ENCODE assay signal across 9 cellular contexts in genomic region chr5:176817369-176817841, GRCh38. TPM values are rescaled to one million over a fixed set of nuclear protein-coding genes. Genes with fewer than 3 reads are reported as not detected.
DNase-seq lines count a peak whose midpoint lies in the region; ATAC-seq and TF ChIP-seq lines count a peak whose summit lies in the region.
"Had no signal": no experiment of that assay in that cellular context is flagged by ENCODE, and none has a peak within 500 bp of the region (broad histone marks: within the 10 kb centered on the region; RNA-seq: fewer than 3 reads in every experiment).

No MANE protein-coding gene starts in this region.

- H3K27me3 ChIP-seq in right atrium auricular region, result peaks cover 0 to 34% of the 10 kb centered on the region in 2 donors
- peaks cover 51% of the 10 kb centered on the region for H3K27me3 ChIP-seq in hepatocyte
- H3K27me3 ChIP-seq in tibial artery, result peaks cover 4 to 93% of the 10 kb centered on the region in 2 donors

- TF ChIP-seq CTCF in right atrium auricular region (IDR thresholded peaks at IDR 0.05), result no peak
- no peak for TF ChIP-seq CTCF in hepatocyte (IDR thresholded peaks at IDR 0.05; ENCODE audit: poor library complexity)
- TF ChIP-seq CTCF in tibial artery (IDR thresholded peaks at IDR 0.05), result no peak

- peak; percentile 25 for DNase-seq in Right ventricle myocardium inferior (ENCODE audit: missing footprints)
- DNase-seq in right atrium auricular region (ENCODE audit: low spot score), result no peak
- DNase-seq in NCI-H526 treated with DMSO at 0.1 percent for 48 hours (lab: John Stamatoyannopoulos, UW), result peak; percentile 10
- DNase-seq in hepatocyte (ENCODE audit: low spot score), result peak; percentile 64
- DNase-seq in tibial artery, result no peak
- DNase-seq in epidermal melanocyte (ENCODE audit: insufficient read length, low spot score), result no peak

- H3K36me3 ChIP-seq in right atrium auricular region (no peaks in the 10 kb centered on the region), hepatocyte (replicated peaks; ENCODE audit: insufficient read depth, low read depth) (no peaks in the 10 kb centered on the region), tibial artery (no peaks in the 10 kb centered on the region)

- peak overlapping the region in 1 of 2 donors; percentile 48 for H3K4me3 ChIP-seq in right atrium auricular region
- peak overlapping the region; percentile 42 for H3K4me3 ChIP-seq in hepatocyte
- peak overlapping the region; percentile 15 to 31 for H3K4me3 ChIP-seq in tibial artery

- no peaks in the 10 kb centered on the region for H3K9me2 ChIP-seq in hepatocyte (replicated peaks; ENCODE audit: insufficient read depth)

- H4K20me1 ChIP-seq in hepatocyte (ENCODE audit: insufficient read depth, poor library complexity, severe bottlenecking), result no peaks in the 10 kb centered on the region

- H3K9me3 ChIP-seq in right atrium auricular region (no peaks in the 10 kb centered on the region), hepatocyte (ENCODE audit: low read depth) (no peaks in the 10 kb centered on the region), tibial artery (no peaks in the 10 kb centered on the region)

- intact Hi-C loops in Right ventricle myocardium inferior (cut with DNase I) (loop anchor here (5.0 kb wide), 1 partner anchor 160 kb away; no protein-coding TSS in a partner anchor), tibial artery (cut with DNase I; ENCODE audit: low total_unique reads) (no loop called here)

- ATAC-seq in Right ventricle myocardium inferior, result no peak
- no peak for ATAC-seq in GM18519 (IDR thresholded peaks at IDR 0.05; ENCODE audit: low FRiP score, unreplicated experiment)
- no peak for ATAC-seq in GM18870 (IDR thresholded peaks at IDR 0.05; ENCODE audit: unreplicated experiment)

- H3K4me2 ChIP-seq in hepatocyte, result peak overlapping the region; percentile 96

- H3K4me1 ChIP-seq in right atrium auricular region (peaks cover 0 to 15% of the 10 kb centered on the region in 2 donors), hepatocyte (ENCODE audit: insufficient read depth) (peaks cover 9% of the 10 kb centered on the region), tibial artery (peaks cover 0 to 13% (median 10%) of the 10 kb centered on the region in 4 donors)

- 3% methylated on average over 30 of the region's 42 CpGs for WGBS in hepatocyte (ENCODE audit: low lambda C conversion rate, missing lambda C conversion rate)

- H3K79me2 ChIP-seq in hepatocyte, result no peaks in the 10 kb centered on the region

- H3K27ac ChIP-seq in right atrium auricular region, result no peak overlapping the region
- no peak overlapping the region for H3K27ac ChIP-seq in hepatocyte
- no peak overlapping the region for H3K27ac ChIP-seq in tibial artery

- H2AFZ ChIP-seq in hepatocyte, result no peak overlapping the region

RNA-seq across cellular contexts. Expression of gene UNC5A, which starts 7.0 kb away (rescaled TPM):
- 0.08 TPM for total RNA-seq in Right ventricle myocardium inferior
- not detected for total RNA-seq in right atrium auricular region
- total RNA-seq in hepatocyte, result 0.10 and 0.12 TPM in 2 replicates
- 0.39 and 1.1 TPM in 2 replicates for polyA plus RNA-seq in hepatocyte
- total RNA-seq: activated CD8-positive, alpha-beta memory T cell treated with anti-CD3 and anti-CD28 coated beads for 36 hours had no signal

Comparison
In these comparisons a context has a peak if more than half of its experiments do, and no peak if none do; other contexts are left out.
1. DNase-seq: peak in Right ventricle myocardium inferior (single experiment), NCI-H526 treated with DMSO at 0.1 percent for 48 hours (single experiment) and hepatocyte (single experiment); none in right atrium auricular region (single experiment), tibial artery (0 of 2) and epidermal melanocyte (single experiment).